Comparison of ENCODE assay signal across 19 cellular contexts in genomic region chr7:157500171-157500960, GRCh38.
DNase-seq lines count a peak whose midpoint lies in the region; ATAC-seq and TF ChIP-seq lines count a peak whose summit lies in the region.
"Had no signal": no experiment of that assay in that cellular context is flagged by ENCODE, and none has a peak within 500 bp of the region (broad histone marks: within the 10 kb centered on the region; RNA-seq: fewer than 3 reads in every experiment).

No MANE protein-coding gene starts in this region.

- TF ChIP-seq CTCF in endothelial cell (IDR thresholded peaks at IDR 0.05; ENCODE audit: unreplicated experiment) = no peak

- no peak overlapping the region for H3K4me3 Mint-ChIP-seq in activated naive CD4-positive, alpha-beta T cell treated with anti-CD3 and anti-CD28 coated beads, Interleukin-2, amount 10 ng/mL, durations not matched to agents 7 days and 5 days
- peak overlapping the region; percentile 84 for H3K4me3 Mint-ChIP-seq in endothelial cell (ENCODE audit: unreplicated experiment)
- H3K4me3 Mint-ChIP-seq in activated T-helper 2 cell treated with anti-CD3 and anti-CD28 coated beads, Interferon-gamma antibody, Interleukin-2, Interleukin-4, amounts not matched to agents 10 μg/mL and 5 μg/mL and 100 μg/mL, durations not matched to agents 14 hours and 24 hours and 36 hours (ENCODE audit: low read depth) = no peak overlapping the region
- H3K4me3 Mint-ChIP-seq: central memory CD8-positive, alpha-beta T cell; HFFc6; mesothelial cell of epicardium; naive B cell had no signal

- no peak for ATAC-seq in GM18519 (IDR thresholded peaks at IDR 0.05; ENCODE audit: low FRiP score, unreplicated experiment)

- H3K9me3 Mint-ChIP-seq in activated naive CD4-positive, alpha-beta T cell treated with anti-CD3 and anti-CD28 coated beads, Interleukin-2, amount 10 ng/mL, durations not matched to agents 7 days and 5 days = peaks cover 8% of the 10 kb centered on the region
- H3K9me3 Mint-ChIP-seq in endothelial cell (ENCODE audit: unreplicated experiment) = peaks cover 58% of the 10 kb centered on the region
- peaks cover 9% of the 10 kb centered on the region for H3K9me3 Mint-ChIP-seq in activated T-helper 2 cell treated with anti-CD3 and anti-CD28 coated beads, Interferon-gamma antibody, Interleukin-2, Interleukin-4, amounts not matched to agents 10 μg/mL and 5 μg/mL and 100 μg/mL, durations not matched to agents 14 hours and 24 hours and 36 hours
- H3K9me3 Mint-ChIP-seq: central memory CD8-positive, alpha-beta T cell; naive B cell had no signal

- peak overlapping the region; percentile 45 for H3K27ac Mint-ChIP-seq in activated naive CD4-positive, alpha-beta T cell treated with anti-CD3 and anti-CD28 coated beads, Interleukin-2, amount 10 ng/mL, durations not matched to agents 7 days and 5 days
- no peak overlapping the region for H3K27ac Mint-ChIP-seq in endothelial cell (ENCODE audit: unreplicated experiment)
- H3K27ac Mint-ChIP-seq in activated T-helper 2 cell treated with anti-CD3 and anti-CD28 coated beads, Interferon-gamma antibody, Interleukin-2, Interleukin-4, amounts not matched to agents 10 μg/mL and 5 μg/mL and 100 μg/mL, durations not matched to agents 14 hours and 24 hours and 36 hours = no peak overlapping the region
- H3K27ac Mint-ChIP-seq: HFFc6, mesothelial cell of epicardium, naive B cell had no signal

- intact Hi-C loops in activated T-helper 2 cell treated with anti-CD3 and anti-CD28 coated beads, Interferon-gamma antibody, Interleukin-2, Interleukin-4, amounts not matched to agents 10 μg/mL and 5 μg/mL and 100 μg/mL, durations not matched to agents 14 hours and 24 hours and 36 hours (cut with micrococcal nuclease) = no loop called here

- DNase-seq in activated naive CD4-positive, alpha-beta T cell treated with anti-CD3 and anti-CD28 coated beads, Interleukin-2, amount 10 ng/mL, durations not matched to agents 7 days and 5 days = no peak
- DNase-seq in activated naive CD4-positive, alpha-beta T cell treated with anti-CD3 and anti-CD28 coated beads, Interleukin-2, amount 50 U/mL, for 16 hours = no peak
- peak; percentile 20 for DNase-seq in NCI-H526 treated with DMSO at 0.1 percent for 48 hours (lab: John Stamatoyannopoulos, UW)
- DNase-seq in endothelial cell (ENCODE audit: low spot score) = no peak
- peak; percentile 18 for DNase-seq in stimulated activated CD8-positive, alpha-beta memory T cell treated with anti-CD3 and anti-CD28 coated beads, Interleukin-4, amount 100 ng/mL, for 48 hours
- no peak for DNase-seq in activated T-helper 2 cell treated with anti-CD3 and anti-CD28 coated beads, Interferon-gamma antibody, Interleukin-2, Interleukin-4, amounts not matched to agents 10 μg/mL and 5 μg/mL and 100 μg/mL, durations not matched to agents 14 hours and 24 hours and 36 hours (ENCODE audit: low spot score)
- no peak for DNase-seq in dermis blood vessel endothelial cell
- DNase-seq: DMS79 treated with DMSO at 0.1 percent for 48 hours, HFFc6, naive B cell, NCI-H1436 treated with DMSO at 0.1 percent for 48 hours, NCI-H345, NCI-H748 treated with DMSO at 0.1 percent for 48 hours, occipital lobe, substantia nigra, SW 1271 had no signal

- peaks cover 10% of the 10 kb centered on the region for H3K36me3 Mint-ChIP-seq in activated naive CD4-positive, alpha-beta T cell treated with anti-CD3 and anti-CD28 coated beads, Interleukin-2, amount 10 ng/mL, durations not matched to agents 7 days and 5 days
- peaks cover 27% of the 10 kb centered on the region for H3K36me3 Mint-ChIP-seq in endothelial cell (ENCODE audit: low read depth, unreplicated experiment)
- peaks cover 4% of the 10 kb centered on the region for H3K36me3 Mint-ChIP-seq in activated T-helper 2 cell treated with anti-CD3 and anti-CD28 coated beads, Interferon-gamma antibody, Interleukin-2, Interleukin-4, amounts not matched to agents 10 μg/mL and 5 μg/mL and 100 μg/mL, durations not matched to agents 14 hours and 24 hours and 36 hours (ENCODE audit: low read depth)
- H3K36me3 Mint-ChIP-seq: mesothelial cell of epicardium, naive B cell had no signal

- H3K27me3 Mint-ChIP-seq in activated naive CD4-positive, alpha-beta T cell treated with anti-CD3 and anti-CD28 coated beads, Interleukin-2, amount 10 ng/mL, durations not matched to agents 7 days and 5 days = peaks cover 26% of the 10 kb centered on the region
- peaks cover 15% of the 10 kb centered on the region for H3K27me3 Mint-ChIP-seq in endothelial cell (ENCODE audit: unreplicated experiment)
- H3K27me3 Mint-ChIP-seq in activated T-helper 2 cell treated with anti-CD3 and anti-CD28 coated beads, Interferon-gamma antibody, Interleukin-2, Interleukin-4, amounts not matched to agents 10 μg/mL and 5 μg/mL and 100 μg/mL, durations not matched to agents 14 hours and 24 hours and 36 hours (ENCODE audit: low read depth) = no peaks in the 10 kb centered on the region
- H3K27me3 Mint-ChIP-seq: central memory CD8-positive, alpha-beta T cell had no signal

- CTCF ChIA-PET in activated naive CD4-positive, alpha-beta T cell treated with anti-CD3 and anti-CD28 coated beads, Interleukin-2, amount 10 ng/mL, durations not matched to agents 7 days and 5 days (lab: Charles Lee) = no interaction called here

- peaks cover 36% of the 10 kb centered on the region for H3K4me1 Mint-ChIP-seq in activated naive CD4-positive, alpha-beta T cell treated with anti-CD3 and anti-CD28 coated beads, Interleukin-2, amount 10 ng/mL, durations not matched to agents 7 days and 5 days
- H3K4me1 Mint-ChIP-seq in endothelial cell (ENCODE audit: unreplicated experiment) = no peaks in the 10 kb centered on the region
- peaks cover 26% of the 10 kb centered on the region for H3K4me1 Mint-ChIP-seq in activated T-helper 2 cell treated with anti-CD3 and anti-CD28 coated beads, Interferon-gamma antibody, Interleukin-2, Interleukin-4, amounts not matched to agents 10 μg/mL and 5 μg/mL and 100 μg/mL, durations not matched to agents 14 hours and 24 hours and 36 hours (ENCODE audit: low read depth)
- H3K4me1 Mint-ChIP-seq: mesothelial cell of epicardium had no signal

Comparison
In these comparisons a context has a peak if more than half of its experiments do, and no peak if none do; other contexts are left out.
1. DNase-seq: peak in NCI-H526 treated with DMSO at 0.1 percent for 48 hours (single experiment) and stimulated activated CD8-positive, alpha-beta memory T cell treated with anti-CD3 and anti-CD28 coated beads, Interleukin-4, amount 100 ng/mL, for 48 hours (single experiment); none in activated naive CD4-positive, alpha-beta T cell treated with anti-CD3 and anti-CD28 coated beads, Interleukin-2, amount 10 ng/mL, durations not matched to agents 7 days and 5 days (single experiment), activated naive CD4-positive, alpha-beta T cell treated with anti-CD3 and anti-CD28 coated beads, Interleukin-2, amount 50 U/mL, for 16 hours (single experiment), endothelial cell (single experiment), activated T-helper 2 cell treated with anti-CD3 and anti-CD28 coated beads, Interferon-gamma antibody, Interleukin-2, Interleukin-4, amounts not matched to agents 10 μg/mL and 5 μg/mL and 100 μg/mL, durations not matched to agents 14 hours and 24 hours and 36 hours (single experiment) and dermis blood vessel endothelial cell (single experiment).